Comparison of ENCODE assay signal across 8 cellular contexts in genomic region chr6:147205690-147206600, GRCh38. TPM values are rescaled to one million over a fixed set of nuclear protein-coding genes. Genes with fewer than 3 reads are reported as not detected.
DNase-seq lines count a peak whose midpoint lies in the region; ATAC-seq, FAIRE-seq and TF ChIP-seq lines count a peak whose summit lies in the region.

No MANE protein-coding gene starts in this region.

- ATAC-seq in A549 (no peak), gastrocnemius medialis (no peak), HG02938 (IDR thresholded peaks at IDR 0.05; ENCODE audit: unreplicated experiment) (no peak)

- intact Hi-C loops in gastrocnemius medialis (cut with DNase I; ENCODE audit: low total_unique reads): no loop called here

- no peaks in the 10 kb centered on the region for H3K27me3 ChIP-seq in gastrocnemius medialis

- CTCF ChIA-PET in A549 (lab: Yijun Ruan, JAX): no interaction called here

- POLR2A ChIA-PET in A549 (lab: Yijun Ruan, JAX): no interaction called here

- peak overlapping the region; percentile 61 to 95; a peak in 2 of 6 replicates for H3K27ac ChIP-seq in A549
- H3K27ac ChIP-seq in SK-N-MC: no peak overlapping the region
- H3K27ac ChIP-seq in gastrocnemius medialis: peak overlapping the region; percentile 88 to 96 (median 93)

- DNase-seq in A549 (ENCODE audit: low read depth in 1 of 2, low spot score in 1 of 2): peak in 1 of 2 experiments; percentile 17
- no peak for DNase-seq in GM12864 (ENCODE audit: low read depth)
- DNase-seq in SK-N-MC (ENCODE audit: low read depth, low spot score): no peak
- peak; percentile 52 for DNase-seq in fibroblast of gingiva (ENCODE audit: low read depth)
- DNase-seq in gastrocnemius medialis: peak in 1 of 2 donors; percentile 23
- no peak for DNase-seq in D721Med (ENCODE audit: insufficient read length, low spot score)
- no peak for DNase-seq in GM13976 (ENCODE audit: low spot score)

- FAIRE-seq in A549 (lab: Jason Lieb, UNC): no peak
- no peak for FAIRE-seq in D721Med (lab: Jason Lieb, UNC)

- H3K4me3 ChIP-seq in A549 (peak overlapping the region; percentile 84), GM12864 (ENCODE audit: low read depth, low read length) (peak overlapping the region; percentile 32; the same call in 1 of the 2 replicates), SK-N-MC (peak overlapping the region; percentile 99), gastrocnemius medialis (peak overlapping the region; percentile 72 to 95 (median 92))

- 38% methylated on average over 5 of the region's 5 CpGs for WGBS in A549 (ENCODE audit: missing lambda C conversion rate)

- TF ChIP-seq CTCF in A549 (IDR thresholded peaks at IDR 0.05) (no peak), GM12864 (IDR thresholded peaks at IDR 0.05; ENCODE audit: low read depth, low read length, missing control alignments) (no peak), gastrocnemius medialis (IDR thresholded peaks at IDR 0.05 in 4 of 5, conservative IDR thresholded peaks at IDR 0.05 in 1 of 5) (no peak), D721Med (IDR thresholded peaks at IDR 0.05; ENCODE audit: insufficient read depth, missing control alignments) (no peak), GM13976 (IDR thresholded peaks at IDR 0.05; ENCODE audit: borderline replicate concordance, control extremely low read depth, extremely low read depth, insufficient read depth, missing control alignments) (no peak)

- peak overlapping the region; percentile 15 for H3K9ac ChIP-seq in SK-N-MC (ENCODE audit: insufficient read length)

- in situ Hi-C loops in gastrocnemius medialis (cut with MboI; ENCODE audit: low sequenced_read_pairs in 4 of 4): loop anchor here in 1 of 4 donors (25.0 kb wide), 1 partner anchor 1394 kb away; the partner anchor contains the start of gene FBXO30
- in situ Hi-C loops in GM13976 (cut with MboI; ENCODE audit: low sequenced_read_pairs, unreplicated experiment): no loop called here

- TF ChIP-seq POLR2A in A549 (IDR thresholded peaks at IDR 0.05; ENCODE audit: low read length) (no peak), gastrocnemius medialis (IDR thresholded peaks at IDR 0.05) (no peak)

- TF ChIP-seq EP300 in A549 (IDR thresholded peaks at IDR 0.05): no peak

- TF ChIP-seq RAD21 in A549 (conservative IDR thresholded peaks at IDR 0.05 in 1 of 2, IDR thresholded peaks at IDR 0.05 in 1 of 2): no peak

- no peaks in the 10 kb centered on the region for H3K9me3 ChIP-seq in A549
- no peaks in the 10 kb centered on the region for H3K9me3 ChIP-seq in SK-N-MC (ENCODE audit: low read depth, low read length)
- no peaks in the 10 kb centered on the region for H3K9me3 ChIP-seq in gastrocnemius medialis

- peaks cover 19% of the 10 kb centered on the region; the same call in 2 of the 3 replicates for H3K4me1 ChIP-seq in A549
- peaks cover 39 to 41% of the 10 kb centered on the region in 2 donors for H3K4me1 ChIP-seq in gastrocnemius medialis

- H3K36me3 ChIP-seq in SK-N-MC (ENCODE audit: insufficient read depth, low read length) (no peaks in the 10 kb centered on the region), gastrocnemius medialis (no peaks in the 10 kb centered on the region)

- H3K4me2 ChIP-seq in A549: peak overlapping the region; percentile 71

TF ChIP-seq in A549, 52 proteins besides CTCF, POLR2A, EP300 and RAD21:
- TF ChIP-seq KDM1A (IDR thresholded peaks at IDR 0.05; ENCODE audit: low read depth) (no peak), CHD4 (IDR thresholded peaks at IDR 0.05; ENCODE audit: borderline replicate concordance) (no peak), HOXA7 (CRISPR knock-in tag; IDR thresholded peaks at IDR 0.05) (no peak), MYC (IDR thresholded peaks at IDR 0.05; ENCODE audit: borderline replicate concordance, low read length) (no peak), JUNB (IDR thresholded peaks at IDR 0.05) (no peak), BCL3 (IDR thresholded peaks at IDR 0.05) (no peak), NR3C1 (IDR thresholded peaks at IDR 0.05) (no peak), NPAS2 (CRISPR knock-in tag; IDR thresholded peaks at IDR 0.05; ENCODE audit: borderline replicate concordance) (no peak), EHMT2 (IDR thresholded peaks at IDR 0.05; ENCODE audit: low read depth) (no peak), ZFP36 (IDR thresholded peaks at IDR 0.05; ENCODE audit: borderline replicate concordance, partially characterized antibody) (no peak), SMC3 (IDR thresholded peaks at IDR 0.05) (no peak)

RNA-seq across cellular contexts. Expression of gene STXBP5, which starts 1.7 kb away (rescaled TPM):
- polyA plus RNA-seq in A549 (2011; rRNA removed) (17.8 and 23.6 TPM in 2 replicates), A549 (2017; fragmentation: RNase III; extraction: RNeasy Plus Mini Kit Qiagen cat#74134 plus additional on column Dnase treatment) (8.7 to 10.8 TPM (median 10.7 TPM) in 3 replicates)
- polyA plus RNA-seq in A549 (2012; cell fraction: cytosol; rRNA removed): 3.6 TPM in 2 replicates
- polyA plus RNA-seq in A549 (2012; cell fraction: nucleus; rRNA removed): 2.5 and 3.6 TPM in 2 replicates
- 27.4 and 33.1 TPM in 2 replicates for polyA minus RNA-seq in A549 (2011; rRNA and poly(A)+ RNA removed)
- total RNA-seq in gastrocnemius medialis: 10 to 100 TPM; 15.6 to 41.3 (median 20.4) TPM

Comparison
In these comparisons a context has a peak if more than half of its experiments do, and no peak if none do; other contexts are left out.
1. H3K4me3 ChIP-seq: peak in every context shown above with its lines; median percentile 99 in SK-N-MC; 92 in gastrocnemius medialis; 84 in A549; 32 in GM12864.